Comparison of ENCODE assay signal across 1 cellular context in genomic region chr1:17244826-17245740, GRCh38.
TF ChIP-seq lines count a peak whose summit lies in the region.

No MANE protein-coding gene starts in this region.

TF ChIP-seq in WTC11, 78 proteins besides CTCF, POLR2A, EP300 and RAD21 (continued from another document):
- TF ChIP-seq ZBTB43 (CRISPR knock-in tag; IDR thresholded peaks at IDR 0.05) (no peak), NFE2L1 (CRISPR knock-in tag; IDR thresholded peaks at IDR 0.05) (no peak)
